Comparison of ENCODE assay signal across 20 cellular contexts in the genomic region with DNA sequence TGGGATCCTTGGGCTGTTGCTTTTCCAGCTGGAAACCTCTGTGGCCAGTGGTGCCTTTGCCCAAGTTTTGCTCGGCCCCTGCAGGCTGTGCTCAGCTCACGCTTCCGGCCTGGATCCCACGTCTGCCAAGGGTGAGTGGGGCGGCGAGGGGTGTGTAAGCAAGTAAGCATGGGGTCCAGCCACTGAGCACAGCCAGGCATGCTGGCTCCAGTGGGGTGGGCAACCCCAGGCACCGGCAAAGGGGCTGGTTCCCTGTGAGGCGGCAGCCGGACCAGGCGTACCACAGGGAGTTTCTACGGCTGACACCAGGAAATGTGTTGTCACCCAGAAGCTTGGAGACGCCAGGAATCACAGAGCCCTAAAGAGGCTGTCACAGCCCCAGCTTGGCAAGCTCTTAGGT.
DNase-seq lines count a peak whose midpoint lies in the region; FAIRE-seq and TF ChIP-seq lines count a peak whose summit lies in the region.
"Had no signal": no experiment of that assay in that cellular context is flagged by ENCODE, and none has a peak within 500 bp of the region (broad histone marks: within the 10 kb centered on the region; RNA-seq: fewer than 3 reads in every experiment).

No MANE protein-coding gene starts in this region.

- FAIRE-seq in HTR-8/SVneo (lab: Jason Lieb, UNC) (peak; percentile 75), urothelium cell line (lab: Jason Lieb, UNC) (peak; percentile 13)
- FAIRE-seq: A549, D721Med, G401.6, GM12891, GM19239 had no signal

- WGBS in neuronal stem cell (ENCODE audit: extremely low coverage in 2 of 2, insufficient read length in 2 of 2, insufficient replicate concordance in 1 of 2), 2 donors: no CpG with 5 or more reads among the region's 12 CpGs
- WGBS in hepatocyte (ENCODE audit: low lambda C conversion rate, missing lambda C conversion rate): 96% methylated on average over 12 of the region's 12 CpGs

- no peaks in the 10 kb centered on the region for H3K79me2 ChIP-seq in hepatocyte

- no peak for DNase-seq in HTR-8/SVneo (ENCODE audit: insufficient read length, low spot score)
- DNase-seq in neuronal stem cell (ENCODE audit: low spot score): no peak
- DNase-seq in urothelium cell line (ENCODE audit: low spot score): no peak
- no peak for DNase-seq in hepatocyte (ENCODE audit: low spot score)
- no peak for DNase-seq in NCI-H2227 treated with DMSO at 0.1 percent for 48 hours (lab: John Stamatoyannopoulos, UW)
- DNase-seq: AML-193; Caco-2; Calu3; CD4-positive, alpha-beta T cell; CD8-positive, alpha-beta T cell; DMS79 treated with DMSO at 0.1 percent for 48 hours; GF-D8 had no signal

- no peak overlapping the region for H3K27ac ChIP-seq in neuronal stem cell (replicated peaks; ENCODE audit: low read length)
- H3K27ac ChIP-seq in hepatocyte: no peak overlapping the region
- H3K27ac ChIP-seq: 22Rv1; A549; BLaER1 treated with 17β-estradiol and CSF1 and Interleukin-3, amounts not matched to agents 10 nM and 100 nM; C4-2B had no signal

- H2AK5ac ChIP-seq in neuronal stem cell (ENCODE audit: low read depth, low read length): no peak overlapping the region

- no peaks in the 10 kb centered on the region for H3K9me3 ChIP-seq in neuronal stem cell (replicated peaks in 1 of 2; ENCODE audit: control insufficient read depth in 2 of 2, insufficient read depth in 1 of 2, low read depth in 1 of 2, low read length in 2 of 2)
- no peaks in the 10 kb centered on the region for H3K9me3 ChIP-seq in hepatocyte (ENCODE audit: low read depth)
- H3K9me3 ChIP-seq: A549, Caco-2 had no signal

- H3K4me2 ChIP-seq in neuronal stem cell (ENCODE audit: insufficient read depth, low read length, poor library complexity, severe bottlenecking) (no peak overlapping the region), hepatocyte (no peak overlapping the region)
- H3K4me2 ChIP-seq: A549; BLaER1 treated with 17β-estradiol and CSF1 and Interleukin-3, amounts not matched to agents 10 nM and 100 nM had no signal

- no peak overlapping the region for H3K9ac ChIP-seq in neuronal stem cell (ENCODE audit: low read depth, low read length, poor library complexity)
- H3K9ac ChIP-seq: BLaER1 treated with 17β-estradiol and CSF1 and Interleukin-3, amounts not matched to agents 10 nM and 100 nM had no signal

- H3K4me3 ChIP-seq in neuronal stem cell (ENCODE audit: low read length in 2 of 2) (no peak overlapping the region), hepatocyte (no peak overlapping the region)
- H3K4me3 ChIP-seq: A549; BLaER1 treated with 17β-estradiol and CSF1 and Interleukin-3, amounts not matched to agents 10 nM and 100 nM had no signal

- no peak overlapping the region for H3K23ac ChIP-seq in neuronal stem cell (ENCODE audit: low read depth, low read length, poor library complexity)

- H4K20me1 ChIP-seq in hepatocyte (ENCODE audit: insufficient read depth, poor library complexity, severe bottlenecking): no peaks in the 10 kb centered on the region
- H4K20me1 ChIP-seq: BLaER1 treated with 17β-estradiol and CSF1 and Interleukin-3, amounts not matched to agents 10 nM and 100 nM had no signal

- H2BK5ac ChIP-seq in neuronal stem cell (ENCODE audit: low read length): no peak overlapping the region

- no peaks in the 10 kb centered on the region for H3K79me1 ChIP-seq in neuronal stem cell (ENCODE audit: low read depth, low read length)

- H3K18ac ChIP-seq in neuronal stem cell (ENCODE audit: low read length): peak overlapping the region; percentile 87

- no peaks in the 10 kb centered on the region for H3K27me3 ChIP-seq in neuronal stem cell (ENCODE audit: control insufficient read depth in 3 of 3, insufficient read depth in 3 of 3, low read depth in 1 of 3, low read length in 3 of 3)
- H3K27me3 ChIP-seq in hepatocyte: no peaks in the 10 kb centered on the region
- H3K27me3 ChIP-seq: BLaER1 treated with 17β-estradiol and CSF1 and Interleukin-3, amounts not matched to agents 10 nM and 100 nM had no signal

- H3K4ac ChIP-seq in neuronal stem cell (ENCODE audit: low read length): no peak overlapping the region

- no peak for TF ChIP-seq CTCF in hepatocyte (IDR thresholded peaks at IDR 0.05; ENCODE audit: poor library complexity)

- peak overlapping the region; percentile 86 for H2BK12ac ChIP-seq in neuronal stem cell (ENCODE audit: low read length)

- H2BK120ac ChIP-seq in neuronal stem cell (ENCODE audit: low read depth, low read length): peak overlapping the region; percentile 50

- H4K8ac ChIP-seq in neuronal stem cell (ENCODE audit: low read depth, low read length): no peak overlapping the region

- H3K36me3 ChIP-seq in neuronal stem cell (replicated peaks in 1 of 2; ENCODE audit: control insufficient read depth in 2 of 2, insufficient read depth in 2 of 2, low read length in 2 of 2): no peaks in the 10 kb centered on the region
- H3K36me3 ChIP-seq in hepatocyte (replicated peaks; ENCODE audit: insufficient read depth, low read depth): no peaks in the 10 kb centered on the region
- H3K36me3 ChIP-seq: BLaER1 treated with 17β-estradiol and CSF1 and Interleukin-3, amounts not matched to agents 10 nM and 100 nM had no signal

- no peak overlapping the region for H2BK15ac ChIP-seq in neuronal stem cell (ENCODE audit: low read length)

- H3K9me2 ChIP-seq in hepatocyte (replicated peaks; ENCODE audit: insufficient read depth): no peaks in the 10 kb centered on the region

- H3K4me1 ChIP-seq in neuronal stem cell (ENCODE audit: control insufficient read depth in 2 of 2, insufficient read depth in 1 of 2, low read depth in 1 of 2, low read length in 2 of 2) (no peaks in the 10 kb centered on the region), hepatocyte (ENCODE audit: insufficient read depth) (peaks cover 6% of the 10 kb centered on the region)
- H3K4me1 ChIP-seq: A549; BLaER1 treated with 17β-estradiol and CSF1 and Interleukin-3, amounts not matched to agents 10 nM and 100 nM; Caco-2 had no signal

- no peak overlapping the region for H4K91ac ChIP-seq in neuronal stem cell (ENCODE audit: low read depth, low read length, poor library complexity)

- no peak overlapping the region for H3K14ac ChIP-seq in neuronal stem cell (ENCODE audit: low read length)

- no peak overlapping the region for H2AFZ ChIP-seq in neuronal stem cell (ENCODE audit: low read length)
- H2AFZ ChIP-seq in hepatocyte: no peak overlapping the region
